9 cellular contexts compared by ENCODE assay signal in genomic region chr11:72012897-72013721, GRCh38. TPM values are rescaled to one million over a fixed set of nuclear protein-coding genes. Genes with fewer than 3 reads are reported as not detected.
DNase-seq lines count a peak whose midpoint lies in the region; ATAC-seq and TF ChIP-seq lines count a peak whose summit lies in the region.
"Had no signal": no experiment of that assay in that cellular context is flagged by ENCODE, and none has a peak within 500 bp of the region (broad histone marks: within the 10 kb centered on the region; RNA-seq: fewer than 3 reads in every experiment).

No MANE protein-coding gene starts in this region.

- H3K27ac Mint-ChIP-seq in central memory CD8-positive, alpha-beta T cell (ENCODE audit: low read depth), result peak overlapping the region; percentile 64
- no peak overlapping the region for H3K27ac Mint-ChIP-seq in endodermal cell

- peaks cover 14% of the 10 kb centered on the region for H3K4me1 Mint-ChIP-seq in central memory CD8-positive, alpha-beta T cell
- H3K4me1 Mint-ChIP-seq in endodermal cell, result no peaks in the 10 kb centered on the region

- TF ChIP-seq POLR2A in IMR-90 (IDR thresholded peaks at IDR 0.05; ENCODE audit: low read depth, low read length), result no peak

- no peak overlapping the region for H3K56ac ChIP-seq in IMR-90 (ENCODE audit: extremely low read depth, insufficient read depth, low read length)

- CTCF ChIA-PET in IMR-90 (lab: Yijun Ruan, JAX), result interaction anchor here (0.7 kb wide), 1 partner anchor 79 kb away, joined by 3 read pairs; no protein-coding TSS in a partner anchor

- no peaks in the 10 kb centered on the region for H3K27me3 Mint-ChIP-seq in central memory CD8-positive, alpha-beta T cell
- H3K27me3 Mint-ChIP-seq in endodermal cell (ENCODE audit: insufficient read depth), result no peaks in the 10 kb centered on the region

- H2BK5ac ChIP-seq in IMR-90 (ENCODE audit: low read depth, low read length, poor library complexity, severe bottlenecking), result no peak overlapping the region

- H3K9ac ChIP-seq in IMR-90 (ENCODE audit: low read depth, low read length) (no peak overlapping the region), stomach smooth muscle (ENCODE audit: low read length in 2 of 2) (no peak overlapping the region), endodermal cell (ENCODE audit: extremely low read depth, low read length, poor library complexity, severe bottlenecking) (no peak overlapping the region)

- no peak overlapping the region for H4K8ac ChIP-seq in IMR-90 (ENCODE audit: low read depth in 2 of 2, low read length in 2 of 2)

- no peaks in the 10 kb centered on the region for H3K9me3 Mint-ChIP-seq in central memory CD8-positive, alpha-beta T cell
- no peaks in the 10 kb centered on the region for H3K9me3 Mint-ChIP-seq in endodermal cell

- DNase-seq in IMR-90 (peak; percentile 17), left lung (peak; percentile 82 to 85), NCI-H2081 treated with DMSO at 0.1 percent for 48 hours (lab: John Stamatoyannopoulos, UW) (no peak), endodermal cell (no peak)
- no peak for DNase-seq in central memory CD8-positive, alpha-beta T cell (ENCODE audit: low spot score in 2 of 2)
- DNase-seq: T-helper 2 cell had no signal

- H2AFZ ChIP-seq in IMR-90 (replicated peaks; ENCODE audit: low read length, poor library complexity), result no peak overlapping the region

- no peak overlapping the region for H2AK9ac ChIP-seq in IMR-90 (replicated peaks; ENCODE audit: low read depth, low read length, poor library complexity)

- no peak overlapping the region for H3K4me3 Mint-ChIP-seq in central memory CD8-positive, alpha-beta T cell
- no peak overlapping the region for H3K4me3 Mint-ChIP-seq in endodermal cell

- H3K4ac ChIP-seq in IMR-90 (ENCODE audit: low read depth, low read length), result no peak overlapping the region

- H3K23ac ChIP-seq in IMR-90 (ENCODE audit: low read depth, low read length), result no peak overlapping the region

- no peak overlapping the region for H2BK15ac ChIP-seq in IMR-90 (ENCODE audit: low read depth, low read length)

- H3K27ac ChIP-seq in IMR-90 (ENCODE audit: insufficient read depth, low read length), result no peak overlapping the region
- H3K27ac ChIP-seq in left lung, result peak overlapping the region; percentile 13 to 53
- peak overlapping the region; percentile 81 for H3K27ac ChIP-seq in stomach smooth muscle (ENCODE audit: low read length)
- no peak overlapping the region for H3K27ac ChIP-seq in endodermal cell (ENCODE audit: low read depth, low read length)

- H3K36me3 ChIP-seq in IMR-90 (ENCODE audit: control insufficient read depth, insufficient read depth, low read length), result peaks cover 96% of the 10 kb centered on the region
- H3K36me3 ChIP-seq in left lung, result peaks cover 4 to 100% of the 10 kb centered on the region in 2 donors
- peaks cover 88% of the 10 kb centered on the region in 2 donors for H3K36me3 ChIP-seq in stomach smooth muscle (ENCODE audit: control insufficient read depth in 2 of 2, insufficient read depth in 2 of 2, low read length in 2 of 2)
- peaks cover 87% of the 10 kb centered on the region for H3K36me3 ChIP-seq in endodermal cell (ENCODE audit: control insufficient read depth, insufficient read depth, low read length)

- no TSS peak for BruUV-seq in IMR-90 (replicated peaks; lab: Mats Ljungman, UMichigan)

- no peaks in the 10 kb centered on the region for H3K4me1 ChIP-seq in IMR-90 (ENCODE audit: control insufficient read depth, insufficient read depth, low read length)
- peaks cover 7 to 17% of the 10 kb centered on the region in 2 donors for H3K4me1 ChIP-seq in left lung
- peaks cover 46% of the 10 kb centered on the region for H3K4me1 ChIP-seq in stomach smooth muscle (ENCODE audit: control insufficient read depth, insufficient read depth, low read length)
- H3K4me1 ChIP-seq in endodermal cell (ENCODE audit: control insufficient read depth, insufficient read depth, low read length), result no peaks in the 10 kb centered on the region

- no peak overlapping the region for H3K14ac ChIP-seq in IMR-90 (replicated peaks; ENCODE audit: low read depth, low read length)

- no peak overlapping the region for H2BK20ac ChIP-seq in IMR-90 (ENCODE audit: low read depth, low read length)

- POLR2A ChIA-PET in IMR-90 (lab: Charles Lee; ENCODE audit: unreplicated experiment), result no interaction called here

- peaks cover 54% of the 10 kb centered on the region for H3K36me3 Mint-ChIP-seq in central memory CD8-positive, alpha-beta T cell (ENCODE audit: insufficient read depth)
- H3K36me3 Mint-ChIP-seq in endodermal cell (ENCODE audit: low read depth), result peaks cover 88% of the 10 kb centered on the region

- intact Hi-C loops in IMR-90 (cut with micrococcal nuclease), result no loop called here
- intact Hi-C loops in left lung (cut with DNase I), result no loop called here

- no peak overlapping the region for H4K91ac ChIP-seq in IMR-90 (ENCODE audit: insufficient read depth, low read depth, low read length)

- no peak for ATAC-seq in IMR-90 (ENCODE audit: low read depth)
- ATAC-seq in central memory CD8-positive, alpha-beta T cell (replicated peaks; ENCODE audit: extremely low read depth, poor library complexity, severe bottlenecking), result no peak
- peak; percentile 83 for ATAC-seq in left lung
- ATAC-seq in HG02588 (IDR thresholded peaks at IDR 0.05; ENCODE audit: unreplicated experiment), result no peak
- no peak for ATAC-seq in GM21576 (IDR thresholded peaks at IDR 0.05; ENCODE audit: unreplicated experiment)

- no peak overlapping the region for H3K4me2 ChIP-seq in IMR-90 (ENCODE audit: low read depth, low read length)

- H2AK5ac ChIP-seq in IMR-90 (ENCODE audit: low read depth, low read length), result no peak overlapping the region

- TF ChIP-seq RAD21 in IMR-90 (IDR thresholded peaks at IDR 0.05; ENCODE audit: low read length), result no peak

- 0 out of 2 replicates have a peak, but pooled peaks cover 5% of the 10 kb centered on the region for H3K9me1 ChIP-seq in IMR-90 (ENCODE audit: insufficient read depth, low read length)

- no peaks in the 10 kb centered on the region for H3K27me3 ChIP-seq in IMR-90 (ENCODE audit: control insufficient read depth, insufficient read depth, low read length)
- no peaks in the 10 kb centered on the region for H3K27me3 ChIP-seq in left lung
- H3K27me3 ChIP-seq in stomach smooth muscle (ENCODE audit: control insufficient read depth in 1 of 2, insufficient read depth in 2 of 2, low read length in 2 of 2), result no peaks in the 10 kb centered on the region
- H3K27me3 ChIP-seq in endodermal cell (ENCODE audit: control insufficient read depth, insufficient read depth, low read length, poor library complexity, severe bottlenecking), result no peaks in the 10 kb centered on the region

- H3K4me3 ChIP-seq in IMR-90 (ENCODE audit: insufficient read depth, low read depth, low read length), result no peak overlapping the region
- no peak overlapping the region for H3K4me3 ChIP-seq in left lung
- H3K4me3 ChIP-seq in stomach smooth muscle (ENCODE audit: low read length in 2 of 2), result peak overlapping the region in 1 of 2 donors; percentile 54
- H3K4me3 ChIP-seq in endodermal cell (ENCODE audit: low read length), result no peak overlapping the region

- no peak overlapping the region for H2BK120ac ChIP-seq in IMR-90 (ENCODE audit: low read depth, low read length)

- TF ChIP-seq CTCF in IMR-90 (conservative IDR thresholded peaks at IDR 0.05; ENCODE audit: low read depth, low read length), result no peak
- TF ChIP-seq CTCF in left lung (IDR thresholded peaks at IDR 0.05), result no peak
- no peak for TF ChIP-seq CTCF in endodermal cell (conservative IDR thresholded peaks at IDR 0.05)

- dilution Hi-C loops in IMR-90 (cut with HindIII; ENCODE audit: low sequenced_read_pairs, unreplicated experiment), result no loop called here

- H4K20me1 ChIP-seq in IMR-90 (ENCODE audit: insufficient read depth, low read length), result peaks cover 42% of the 10 kb centered on the region

- peaks cover 24 to 63% of the 10 kb centered on the region in 2 experiments for H3K79me1 ChIP-seq in IMR-90 (ENCODE audit: low read depth in 1 of 2, low read length in 2 of 2)

- no peak overlapping the region for H3K18ac ChIP-seq in IMR-90 (ENCODE audit: low read depth, low read length)

- WGBS in IMR-90 (ENCODE audit: extremely low coverage in 2 of 2, insufficient read length in 1 of 2), 2 experiments, result 82% methylated on average over 30 of the region's 33 CpGs; no CpG with 5 or more reads in 1 of the 2 experiments
- WGBS in endodermal cell (ENCODE audit: insufficient coverage in 1 of 2, insufficient read length in 1 of 2), 2 experiments, result 95 to 97% methylated on average over 21 to 33 of the region's 33 CpGs

- H4K5ac ChIP-seq in IMR-90 (ENCODE audit: low read depth, low read length), result no peak overlapping the region

- in situ Hi-C loops in IMR-90 (cut with MboI; ENCODE audit: low sequenced_read_pairs), result no loop called here

- H3K9me3 ChIP-seq in IMR-90 (ENCODE audit: control insufficient read depth, insufficient read depth, low read length), result no peaks in the 10 kb centered on the region
- no peaks in the 10 kb centered on the region for H3K9me3 ChIP-seq in left lung
- H3K9me3 ChIP-seq in stomach smooth muscle (ENCODE audit: control insufficient read depth in 2 of 2, low read length in 2 of 2), result no peaks in the 10 kb centered on the region
- no peaks in the 10 kb centered on the region for H3K9me3 ChIP-seq in endodermal cell (ENCODE audit: control insufficient read depth, low read length)

TF ChIP-seq in IMR-90, 13 proteins besides CTCF, POLR2A, EP300 and RAD21:
- TF ChIP-seq RFX5 (IDR thresholded peaks at IDR 0.05; ENCODE audit: low read depth, low read length), result no peak
- no peak for TF ChIP-seq SMC3 (IDR thresholded peaks at IDR 0.05; ENCODE audit: low read depth, low read length)
- TF ChIP-seq BHLHE40 (IDR thresholded peaks at IDR 0.05; ENCODE audit: low read depth, low read length), result no peak

RNA-seq across cellular contexts. Expression of gene IL18BP, which starts 14.4 kb away (rescaled TPM):
- total RNA-seq in IMR-90 (2012; rRNA removed), result 0.83 and 0.90 TPM in 2 replicates
- polyA plus RNA-seq in IMR-90 (2012; rRNA removed), result 3.2 and 3.7 TPM in 2 replicates
- 0.55 and 0.79 TPM in 2 replicates for polyA plus RNA-seq in IMR-90 (2012; cell fraction: cytosol; rRNA removed)
- polyA plus RNA-seq in IMR-90 (2012; cell fraction: nucleus; rRNA removed; ENCODE audit: low replicate concordance), result 41.8 and 42.5 TPM in 2 replicates
- 10 to 100 TPM; 15.2 to 20.1 TPM for total RNA-seq in left lung
- 10 to 100 TPM; 10.8 to 13.0 TPM for total RNA-seq in endodermal cell
- polyA plus RNA-seq in endodermal cell (2013, experiment 1 of 2), result 7.2 TPM
- 7.8 TPM for polyA plus RNA-seq in endodermal cell (2013, experiment 2 of 2)

Comparison
In these comparisons a context has a peak if more than half of its experiments do, and no peak if none do; other contexts are left out.
1. DNase-seq: peak in IMR-90 (single experiment) and left lung (2 of 2); none in central memory CD8-positive, alpha-beta T cell (0 of 2), NCI-H2081 treated with DMSO at 0.1 percent for 48 hours (single experiment) and endodermal cell (single experiment).
2. H3K27ac ChIP-seq: peak in left lung (2 of 2) and stomach smooth muscle (single experiment); none in IMR-90 (single experiment) and endodermal cell (single experiment).